18 cellular contexts compared by ENCODE assay signal in genomic region chr6:146111864-146112263, GRCh38.
DNase-seq lines count a peak whose midpoint lies in the region; ATAC-seq and TF ChIP-seq lines count a peak whose summit lies in the region.
"Had no signal": no experiment of that assay in that cellular context is flagged by ENCODE, and none has a peak within 500 bp of the region (broad histone marks: within the 10 kb centered on the region; RNA-seq: fewer than 3 reads in every experiment).

No MANE protein-coding gene starts in this region.

- H3K36me3 Mint-ChIP-seq in GM23338 (ENCODE audit: low read depth), result peaks cover 7% of the 10 kb centered on the region; the same call in 2 of the 3 replicates
- no peaks in the 10 kb centered on the region for H3K36me3 Mint-ChIP-seq in stimulated activated effector memory CD8-positive, alpha-beta T cell treated with anti-CD3 and anti-CD28 coated beads, Interleukin-12 subunit alpha, Interleukin-12 subunit beta, amount 100 ng/mL, for 72 hours

- peak; percentile 10 for DNase-seq in GM23338 (ENCODE audit: low spot score)
- DNase-seq in RKO (ENCODE audit: low spot score), result peak; percentile 67
- DNase-seq in epithelial cell of prostate (ENCODE audit: low read depth, low spot score), result peak; percentile 72
- no peak for DNase-seq in stimulated activated effector memory CD8-positive, alpha-beta T cell treated with anti-CD3 and anti-CD28 coated beads, Interleukin-12 subunit alpha, Interleukin-12 subunit beta, amount 100 ng/mL, for 72 hours (ENCODE audit: low spot score in 2 of 2)
- no peak for DNase-seq in left ventricle myocardium inferior
- no peak for DNase-seq in ureter (ENCODE audit: low spot score)
- DNase-seq: HFFc6, NCI-H1092, NCI-H1694, NCI-H446 treated with DMSO at 0.1 percent for 48 hours, NCI-H748 treated with DMSO at 0.1 percent for 48 hours, RPMI8226, SJCRH30, SW 1271 had no signal

- H3K4me1 Mint-ChIP-seq in GM23338, result no peaks in the 10 kb centered on the region
- no peaks in the 10 kb centered on the region for H3K4me1 Mint-ChIP-seq in stimulated activated effector memory CD8-positive, alpha-beta T cell treated with anti-CD3 and anti-CD28 coated beads, Interleukin-12 subunit alpha, Interleukin-12 subunit beta, amount 100 ng/mL, for 72 hours

- no peak for TF ChIP-seq CTCF in GM23338 (conservative IDR thresholded peaks at IDR 0.05; ENCODE audit: low read depth in 2 of 2)
- TF ChIP-seq CTCF in left ventricle myocardium inferior (IDR thresholded peaks at IDR 0.05; ENCODE audit: borderline replicate concordance), result no peak

- H3K4me3 ChIP-seq in GM23338 (no peak overlapping the region), left ventricle myocardium inferior (no peak overlapping the region)
- H3K4me3 ChIP-seq: BLaER1 treated with 17β-estradiol and CSF1 and Interleukin-3, amounts not matched to agents 10 nM and 100 nM; K562; SJCRH30 had no signal

- H3K4me2 ChIP-seq in GM23338, result no peak overlapping the region
- H3K4me2 ChIP-seq: BLaER1 treated with 17β-estradiol and CSF1 and Interleukin-3, amounts not matched to agents 10 nM and 100 nM had no signal

- H3K4me1 ChIP-seq in GM23338 (ENCODE audit: insufficient read depth) (no peaks in the 10 kb centered on the region), left ventricle myocardium inferior (peaks cover under 1% of the 10 kb centered on the region)
- H3K4me1 ChIP-seq: BLaER1 treated with 17β-estradiol and CSF1 and Interleukin-3, amounts not matched to agents 10 nM and 100 nM; SJCRH30 had no signal

- no peaks in the 10 kb centered on the region for H3K27me3 ChIP-seq in GM23338 (ENCODE audit: insufficient read depth)
- H3K27me3 ChIP-seq in left ventricle myocardium inferior (ENCODE audit: low read depth), result no peaks in the 10 kb centered on the region
- H3K27me3 ChIP-seq: BLaER1 treated with 17β-estradiol and CSF1 and Interleukin-3, amounts not matched to agents 10 nM and 100 nM; SJCRH30 had no signal

- H3K27ac ChIP-seq in GM23338 (ENCODE audit: low read depth) (no peak overlapping the region), epithelial cell of prostate (no peak overlapping the region), left ventricle myocardium inferior (replicated peaks) (no peak overlapping the region)
- H3K27ac ChIP-seq: BLaER1 treated with 17β-estradiol and CSF1 and Interleukin-3, amounts not matched to agents 10 nM and 100 nM; HL-60; SJCRH30 had no signal

- ATAC-seq in GM23338 (peak; percentile 48; the same call in 1 of the 3 replicates), GM19463 (IDR thresholded peaks at IDR 0.05; ENCODE audit: unreplicated experiment) (no peak)
- peak; percentile 34 for ATAC-seq in stimulated activated effector memory CD8-positive, alpha-beta T cell treated with anti-CD3 and anti-CD28 coated beads, Interleukin-12 subunit alpha, Interleukin-12 subunit beta, amount 100 ng/mL, for 72 hours
- ATAC-seq: K562 had no signal

- no peaks in the 10 kb centered on the region for H3K27me3 Mint-ChIP-seq in GM23338 (ENCODE audit: insufficient read depth, low read depth, poor library complexity)

- H2AFZ ChIP-seq in GM23338, result no peak overlapping the region

- H3K36me3 ChIP-seq in GM23338 (ENCODE audit: insufficient read depth) (no peaks in the 10 kb centered on the region), left ventricle myocardium inferior (no peaks in the 10 kb centered on the region)
- H3K36me3 ChIP-seq: BLaER1 treated with 17β-estradiol and CSF1 and Interleukin-3, amounts not matched to agents 10 nM and 100 nM; SJCRH30 had no signal

- no peak overlapping the region for H3K27ac Mint-ChIP-seq in GM23338
- no peak overlapping the region for H3K27ac Mint-ChIP-seq in stimulated activated effector memory CD8-positive, alpha-beta T cell treated with anti-CD3 and anti-CD28 coated beads, Interleukin-12 subunit alpha, Interleukin-12 subunit beta, amount 100 ng/mL, for 72 hours
- H3K27ac Mint-ChIP-seq: HFFc6 had no signal

- peaks cover 12% of the 10 kb centered on the region for H3K9me3 Mint-ChIP-seq in GM23338
- peaks cover 6% of the 10 kb centered on the region for H3K9me3 Mint-ChIP-seq in stimulated activated effector memory CD8-positive, alpha-beta T cell treated with anti-CD3 and anti-CD28 coated beads, Interleukin-12 subunit alpha, Interleukin-12 subunit beta, amount 100 ng/mL, for 72 hours

- no peak overlapping the region for H3K4me3 Mint-ChIP-seq in GM23338
- no peak overlapping the region for H3K4me3 Mint-ChIP-seq in stimulated activated effector memory CD8-positive, alpha-beta T cell treated with anti-CD3 and anti-CD28 coated beads, Interleukin-12 subunit alpha, Interleukin-12 subunit beta, amount 100 ng/mL, for 72 hours
- H3K4me3 Mint-ChIP-seq: HFFc6 had no signal

- no peaks in the 10 kb centered on the region for H3F3A ChIP-seq in GM23338 (replicated peaks; ENCODE audit: low read depth)

- H3K9me2 ChIP-seq in GM23338 (ENCODE audit: insufficient read depth), result no peaks in the 10 kb centered on the region

- intact Hi-C loops in left ventricle myocardium inferior (cut with micrococcal nuclease), result no loop called here

- H3K79me2 ChIP-seq in GM23338 (replicated peaks; ENCODE audit: insufficient read depth), result no peaks in the 10 kb centered on the region

- peaks cover 13% of the 10 kb centered on the region for H3K9me3 ChIP-seq in left ventricle myocardium inferior (replicated peaks)
- H3K9me3 ChIP-seq: SJCRH30 had no signal

- H4K20me1 ChIP-seq in GM23338 (replicated peaks; ENCODE audit: insufficient read depth), result no peaks in the 10 kb centered on the region
- H4K20me1 ChIP-seq: BLaER1 treated with 17β-estradiol and CSF1 and Interleukin-3, amounts not matched to agents 10 nM and 100 nM had no signal

TF ChIP-seq in GM23338, 12 proteins besides CTCF, POLR2A, EP300 and RAD21:
- TF ChIP-seq ZNF331 (CRISPR knock-in tag; IDR thresholded peaks at IDR 0.05; ENCODE audit: low read depth) (no peak), EZH2phosphoT487 (IDR thresholded peaks at IDR 0.05; ENCODE audit: unreplicated experiment) (no peak), POLR2AphosphoS5 (IDR thresholded peaks at IDR 0.05; ENCODE audit: low read depth) (no peak), STAT1 (IDR thresholded peaks at IDR 0.05; ENCODE audit: unreplicated experiment) (no peak), EZH2 (IDR thresholded peaks at IDR 0.05; ENCODE audit: low read depth, unreplicated experiment) (no peak), REST (IDR thresholded peaks at IDR 0.05; ENCODE audit: unreplicated experiment) (no peak), NANOG (IDR thresholded peaks at IDR 0.05; ENCODE audit: borderline replicate concordance) (no peak), JUNB (IDR thresholded peaks at IDR 0.05; ENCODE audit: unreplicated experiment) (no peak), CREB1 (CRISPR knock-in tag; IDR thresholded peaks at IDR 0.05; ENCODE audit: low read depth) (no peak)

Comparison
In these comparisons a context has a peak if more than half of its experiments do, and no peak if none do; other contexts are left out.
1. DNase-seq: peak in GM23338 (single experiment), RKO (single experiment) and epithelial cell of prostate (single experiment); none in stimulated activated effector memory CD8-positive, alpha-beta T cell treated with anti-CD3 and anti-CD28 coated beads, Interleukin-12 subunit alpha, Interleukin-12 subunit beta, amount 100 ng/mL, for 72 hours (0 of 2), left ventricle myocardium inferior (single experiment) and ureter (single experiment).